Comparison of ENCODE assay signal across 34 cellular contexts in the genomic region with DNA sequence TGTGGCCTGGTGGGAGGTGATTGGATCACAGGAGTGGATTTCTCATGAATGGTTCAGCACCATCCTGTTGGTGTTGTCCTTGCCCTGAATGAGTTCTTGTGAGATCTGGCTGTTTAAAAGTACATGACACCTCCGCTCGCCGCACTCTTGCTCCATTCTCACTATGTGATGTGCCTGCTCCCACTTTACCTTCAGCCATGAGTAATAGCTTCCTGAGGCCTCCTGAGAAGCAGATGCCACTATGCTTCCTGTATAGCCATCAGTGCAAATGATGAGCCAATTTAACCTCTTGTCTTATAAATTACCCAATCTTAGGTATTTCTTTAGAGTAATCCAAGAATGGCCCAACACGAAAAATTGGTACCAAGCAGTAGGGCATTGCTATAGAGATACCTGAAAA.
"Had no signal": no experiment of that assay in that cellular context is flagged by ENCODE, and none has a peak within 500 bp of the region (broad histone marks: within the 10 kb centered on the region; RNA-seq: fewer than 3 reads in every experiment).

No MANE protein-coding gene starts in this region.

- H3K4me3 Mint-ChIP-seq: activated CD4-positive, alpha-beta T cell treated with anti-CD3 and anti-CD28 coated beads, Interleukin-2, amount 10 ng/mL, durations not matched to agents 24 days and 14 days; activated CD8-positive, alpha-beta memory T cell treated with anti-CD3 and anti-CD28 coated beads, Interleukin-2, amount 10 ng/mL, durations not matched to agents 7 days and 5 days; activated naive CD4-positive, alpha-beta T cell treated with anti-CD3 and anti-CD28 coated beads, Interleukin-2, amount 50 U/mL, for 24 hours; activated naive CD8-positive, alpha-beta T cell treated with anti-CD3 and anti-CD28 coated beads, Interleukin-2, amount 10 ng/mL, durations not matched to agents 7 days and 5 days; central memory CD8-positive, alpha-beta T cell had no signal

- H3K36me3 ChIP-seq: ascending aorta, cardiac muscle cell, SJCRH30, WERI-Rb-1 had no signal

- H3K9me3 ChIP-seq: ascending aorta, SJCRH30 had no signal

- H3K4me1 Mint-ChIP-seq: activated CD8-positive, alpha-beta memory T cell treated with anti-CD3 and anti-CD28 coated beads, Interleukin-2, amount 10 ng/mL, durations not matched to agents 7 days and 5 days; activated naive CD4-positive, alpha-beta T cell treated with anti-CD3 and anti-CD28 coated beads, Interleukin-2, amount 50 U/mL, for 24 hours; activated naive CD8-positive, alpha-beta T cell treated with anti-CD3 and anti-CD28 coated beads, Interleukin-2, amount 10 ng/mL, durations not matched to agents 7 days and 5 days had no signal

- H3K27ac ChIP-seq: ascending aorta, cardiac muscle cell, KMS-11, SJCRH30, SK-N-MC, WERI-Rb-1 had no signal

- H3K9ac ChIP-seq: KMS-11 had no signal

- H3K27me3 Mint-ChIP-seq: activated CD4-positive, alpha-beta T cell treated with anti-CD3 and anti-CD28 coated beads, Interleukin-2, amount 10 ng/mL, durations not matched to agents 24 days and 14 days; activated CD8-positive, alpha-beta memory T cell treated with anti-CD3 and anti-CD28 coated beads, Interleukin-2, amount 10 ng/mL, durations not matched to agents 7 days and 5 days; activated naive CD4-positive, alpha-beta T cell treated with anti-CD3 and anti-CD28 coated beads, Interleukin-2, amount 50 U/mL, for 24 hours; activated naive CD8-positive, alpha-beta T cell treated with anti-CD3 and anti-CD28 coated beads, Interleukin-2, amount 10 ng/mL, durations not matched to agents 7 days and 5 days; central memory CD8-positive, alpha-beta T cell had no signal

- H3K9me3 Mint-ChIP-seq: activated naive CD4-positive, alpha-beta T cell treated with anti-CD3 and anti-CD28 coated beads, Interleukin-2, amount 50 U/mL, for 24 hours; activated naive CD8-positive, alpha-beta T cell treated with anti-CD3 and anti-CD28 coated beads, Interleukin-2, amount 10 ng/mL, durations not matched to agents 7 days and 5 days; central memory CD8-positive, alpha-beta T cell had no signal

- DNase-seq: activated CD4-positive, alpha-beta T cell treated with anti-CD3 and anti-CD28 coated beads for 1 hour; activated CD4-positive, alpha-beta T cell treated with anti-CD3 and anti-CD28 coated beads, Interleukin-2, amount 10 ng/mL, durations not matched to agents 24 days and 14 days; activated CD4-positive, alpha-beta T cell treated with anti-CD3 and anti-CD28 coated beads, Interleukin-2, amount 50 U/mL, for 48 hours; activated CD4-positive, CD25-positive, alpha-beta regulatory T cell; activated CD8-positive, alpha-beta memory T cell treated with anti-CD3 and anti-CD28 coated beads for 24 hours; activated CD8-positive, alpha-beta memory T cell treated with anti-CD3 and anti-CD28 coated beads, Interleukin-2, amount 10 ng/mL, durations not matched to agents 7 days and 5 days; activated CD8-positive, alpha-beta memory T cell treated with anti-CD3 and anti-CD28 coated beads, Interleukin-2, amount 50 U/mL, for 48 hours; activated effector memory CD4-positive, alpha-beta T cell treated with Interleukin-2 at 50 U/mL for 16 hours; activated naive CD8-positive, alpha-beta T cell treated with anti-CD3 and anti-CD28 coated beads, Interleukin-2, amount 10 ng/mL, durations not matched to agents 7 days and 5 days; activated T-cell treated with anti-CD3 and anti-CD28 coated beads, Interleukin-2, amount 50 U/mL, for 48 hours; amygdala; MM.1S; NCI-H1105; NCI-H1417 treated with DMSO at 0.1 percent for 48 hours; NCI-H187 treated with DMSO at 0.1 percent for 48 hours; NCI-H2081; NCI-H2171 treated with DMSO at 0.1 percent for 48 hours; NCI-H2227 treated with DMSO at 0.1 percent for 48 hours; NCI-H446; NCI-H510A treated with DMSO at 0.1 percent for 48 hours; NCI-H526 treated with DMSO at 0.1 percent for 48 hours; NCI-H774; NK-92 treated with Interleukin-12 subunit alpha and Interleukin-12 subunit beta, amount 100 ng/mL, for 24 hours; OCI-M1; SHP77; SJCRH30; T1000; WERI-Rb-1 had no signal

- H3K4me1 ChIP-seq: SJCRH30 had no signal

- H3K27ac Mint-ChIP-seq: activated CD4-positive, alpha-beta T cell treated with anti-CD3 and anti-CD28 coated beads, Interleukin-2, amount 10 ng/mL, durations not matched to agents 24 days and 14 days; activated CD8-positive, alpha-beta memory T cell treated with anti-CD3 and anti-CD28 coated beads, Interleukin-2, amount 10 ng/mL, durations not matched to agents 7 days and 5 days; activated naive CD4-positive, alpha-beta T cell treated with anti-CD3 and anti-CD28 coated beads, Interleukin-2, amount 50 U/mL, for 24 hours; activated naive CD8-positive, alpha-beta T cell treated with anti-CD3 and anti-CD28 coated beads, Interleukin-2, amount 10 ng/mL, durations not matched to agents 7 days and 5 days had no signal

- H3K36me3 Mint-ChIP-seq: activated CD8-positive, alpha-beta memory T cell treated with anti-CD3 and anti-CD28 coated beads, Interleukin-2, amount 10 ng/mL, durations not matched to agents 7 days and 5 days; activated naive CD8-positive, alpha-beta T cell treated with anti-CD3 and anti-CD28 coated beads, Interleukin-2, amount 10 ng/mL, durations not matched to agents 7 days and 5 days had no signal

- H3K27me3 ChIP-seq: ascending aorta, cardiac muscle cell, SJCRH30 had no signal

- H3K4me3 ChIP-seq: ascending aorta, cardiac muscle cell, SJCRH30, SK-N-MC had no signal
